ENCODE assay signal across 21 cellular contexts in the genomic region with DNA sequence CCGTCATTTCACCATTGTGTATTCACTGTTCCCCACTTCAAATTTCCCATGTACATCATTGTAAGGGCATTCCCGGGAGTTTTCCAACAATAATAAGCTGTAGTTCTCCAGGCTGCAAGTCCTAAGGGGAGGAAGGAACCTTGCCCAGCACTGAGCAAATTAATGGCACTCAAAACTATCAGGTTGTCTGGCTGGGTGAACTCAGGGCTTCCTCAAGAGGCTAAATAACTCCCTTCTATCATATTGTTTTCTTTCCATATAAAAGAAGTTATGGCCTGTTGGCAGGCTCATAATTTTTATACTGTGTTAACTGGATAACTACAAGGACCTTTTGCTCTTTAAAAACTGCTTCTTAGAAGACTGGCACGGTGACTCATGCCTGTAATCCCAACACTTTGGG.
"Had no signal": no experiment of that assay in that cellular context is flagged by ENCODE, and none has a peak within 500 bp of the region (broad histone marks: within the 10 kb centered on the region; RNA-seq: fewer than 3 reads in every experiment).

No MANE protein-coding gene starts in this region.

- ATAC-seq: activated T-cell treated with anti-CD3 and anti-CD28 coated beads, Interleukin-2, amount 50 U/mL, for 4 hours; left lung; naive thymus-derived CD8-positive, alpha-beta T cell had no signal

- H3K36me3 Mint-ChIP-seq: activated naive CD8-positive, alpha-beta T cell treated with anti-CD3 and anti-CD28 coated beads for 36 hours; naive thymus-derived CD8-positive, alpha-beta T cell had no signal

- H3K4me1 ChIP-seq: breast epithelium, left lung, sigmoid colon, upper lobe of left lung had no signal

- H3K9me3 Mint-ChIP-seq: activated naive CD8-positive, alpha-beta T cell treated with anti-CD3 and anti-CD28 coated beads for 36 hours; endodermal cell; T-helper 1 cell treated with Interleukin-12 subunit alpha and Interleukin-12 subunit beta and Interleukin-4 antibody, amounts not matched to agents 30 μg/mL and 1 μg/mL, for 36 hours had no signal

- DNase-seq: activated CD4-positive, alpha-beta T cell treated with anti-CD3 and anti-CD28 coated beads for 4 hours; activated CD4-positive, alpha-beta T cell treated with anti-CD3 and anti-CD28 coated beads, Interleukin-2, amount 50 U/mL, for 48 hours; activated CD4-positive, CD25-positive, alpha-beta regulatory T cell; activated CD8-positive, alpha-beta memory T cell treated with anti-CD3 and anti-CD28 coated beads, Interleukin-2, amount 50 U/mL, for 48 hours; activated naive CD4-positive, alpha-beta T cell treated with Interleukin-2 at 50 U/mL for 16 hours; activated naive CD8-positive, alpha-beta T cell treated with anti-CD3 and anti-CD28 coated beads for 36 hours; activated T-cell treated with anti-CD3 and anti-CD28 coated beads, Interleukin-2, amount 50 U/mL, for 4 hours; cortex of kidney; endodermal cell; foreskin fibroblast; kidney; left lung; naive thymus-derived CD8-positive, alpha-beta T cell; sigmoid colon; stimulated activated CD4-positive, alpha-beta T cell treated with anti-CD3 and anti-CD28 coated beads, Interleukin-4, amount 100 ng/mL, for 1 hour; stimulated activated naive CD4-positive, alpha-beta T cell; upper lobe of left lung had no signal

- H3K4me1 Mint-ChIP-seq: activated naive CD8-positive, alpha-beta T cell treated with anti-CD3 and anti-CD28 coated beads for 36 hours; naive thymus-derived CD8-positive, alpha-beta T cell had no signal

- H3K27ac Mint-ChIP-seq: activated naive CD8-positive, alpha-beta T cell treated with anti-CD3 and anti-CD28 coated beads for 36 hours; endodermal cell; naive thymus-derived CD8-positive, alpha-beta T cell; T-helper 1 cell treated with Interleukin-12 subunit alpha and Interleukin-12 subunit beta and Interleukin-4 antibody, amounts not matched to agents 30 μg/mL and 1 μg/mL, for 36 hours had no signal

- H3K9me3 ChIP-seq: breast epithelium, left lung, sigmoid colon, thoracic aorta, upper lobe of left lung had no signal

- H3K27me3 ChIP-seq: breast epithelium, left lung, sigmoid colon, upper lobe of left lung had no signal

- H3K27ac ChIP-seq: breast epithelium, left lung, sigmoid colon, thoracic aorta, upper lobe of left lung had no signal

- H3K4me3 Mint-ChIP-seq: activated naive CD8-positive, alpha-beta T cell treated with anti-CD3 and anti-CD28 coated beads for 36 hours; activated T-cell treated with anti-CD3 and anti-CD28 coated beads, Interleukin-2, amount 50 U/mL, for 4 hours; endodermal cell; naive thymus-derived CD8-positive, alpha-beta T cell; T-helper 1 cell treated with Interleukin-12 subunit alpha and Interleukin-12 subunit beta and Interleukin-4 antibody, amounts not matched to agents 30 μg/mL and 1 μg/mL, for 36 hours had no signal

- H3K4me3 ChIP-seq: breast epithelium, left lung, lung, sigmoid colon, thoracic aorta, upper lobe of left lung had no signal

- H3K36me3 ChIP-seq: breast epithelium, left lung, sigmoid colon, thoracic aorta, upper lobe of left lung had no signal
